In genomic region chr19:4649392-4650094, GRCh38 we compare ENCODE assay signal across 24 cellular contexts. TPM values are rescaled to one million over a fixed set of nuclear protein-coding genes. Genes with fewer than 3 reads are reported as not detected.
A peak's percentile ranks its signal among the peaks of the same experiment; 100 is the strongest.
DNase-seq lines count a peak whose midpoint lies in the region; ATAC-seq and TF ChIP-seq lines count a peak whose summit lies in the region.
"Had no signal": no experiment of that assay in that cellular context is flagged by ENCODE, and none has a peak within 500 bp of the region (broad histone marks: within the 10 kb centered on the region; RNA-seq: fewer than 3 reads in every experiment).

No MANE protein-coding gene starts in this region.

- H3K4me3 ChIP-seq in gastroesophageal sphincter: no peak overlapping the region
- H3K4me3 ChIP-seq in spleen: no peak overlapping the region
- H3K4me3 ChIP-seq: body of pancreas, prostate gland, upper lobe of left lung had no signal

- in situ Hi-C loops in SK-MEL-5 (cut with HindIII; ENCODE audit: low pct_unique_long_range_greater_than_20kb, low sequenced_read_pairs): no loop called here

- TF ChIP-seq CTCF in gastroesophageal sphincter (IDR thresholded peaks at IDR 0.05) (no peak), spleen (IDR thresholded peaks at IDR 0.05 in 8 of 11, conservative IDR thresholded peaks at IDR 0.05 in 3 of 11) (no peak)

- H3K36me3 ChIP-seq in gastroesophageal sphincter: peaks cover 0 to 29% of the 10 kb centered on the region in 2 donors
- H3K36me3 ChIP-seq in spleen: peaks cover 0 to 60% (median 16%) of the 10 kb centered on the region in 6 donors

- H3K36me3 Mint-ChIP-seq in activated T-cell treated with anti-CD3 and anti-CD28 coated beads, Interleukin-2, amount 50 U/mL, for 24 hours (ENCODE audit: low read depth): peaks cover 44% of the 10 kb centered on the region
- peaks cover 5% of the 10 kb centered on the region for H3K36me3 Mint-ChIP-seq in activated CD8-positive, alpha-beta memory T cell treated with anti-CD3 and anti-CD28 coated beads, Interleukin-2, amount 10 ng/mL, durations not matched to agents 7 days and 5 days

- H3K9me3 ChIP-seq in gastroesophageal sphincter: no peaks in the 10 kb centered on the region
- H3K9me3 ChIP-seq in spleen: no peaks in the 10 kb centered on the region
- H3K9me3 ChIP-seq: BE2C, body of pancreas, prostate gland, upper lobe of left lung had no signal

- TF ChIP-seq POLR2A in gastroesophageal sphincter (IDR thresholded peaks at IDR 0.05): no peak
- TF ChIP-seq POLR2A in spleen (IDR thresholded peaks at IDR 0.05): no peak

- ATAC-seq in gastroesophageal sphincter: no peak
- ATAC-seq in activated CD8-positive, alpha-beta memory T cell treated with anti-CD3 and anti-CD28 coated beads, Interleukin-2, amount 10 ng/mL, durations not matched to agents 7 days and 5 days: no peak
- ATAC-seq: activated T-cell treated with anti-CD3 and anti-CD28 coated beads, Interleukin-2, amount 50 U/mL, for 4 hours; body of pancreas had no signal

- 80 to 90% methylated on average over 2 to 3 of the region's 20 CpGs for WGBS in gastroesophageal sphincter (ENCODE audit: low coverage in 1 of 2), 2 donors
- 66 to 83% (median 78%) methylated on average over 16 to 20 of the region's 20 CpGs for WGBS in spleen, 5 donors

- no peaks in the 10 kb centered on the region for H3K27me3 Mint-ChIP-seq in activated T-cell treated with anti-CD3 and anti-CD28 coated beads, Interleukin-2, amount 50 U/mL, for 24 hours
- H3K27me3 Mint-ChIP-seq in activated CD8-positive, alpha-beta memory T cell treated with anti-CD3 and anti-CD28 coated beads, Interleukin-2, amount 10 ng/mL, durations not matched to agents 7 days and 5 days: no peaks in the 10 kb centered on the region
- H3K27me3 Mint-ChIP-seq: activated CD4-positive, alpha-beta memory T cell treated with anti-CD3 and anti-CD28 coated beads for 36 hours; activated naive CD8-positive, alpha-beta T cell treated with anti-CD3 and anti-CD28 coated beads for 36 hours had no signal

- peaks cover 0 to 49% (median 8%) of the 10 kb centered on the region in 3 donors for H3K4me1 ChIP-seq in gastroesophageal sphincter
- peaks cover 8 to 71% (median 43%) of the 10 kb centered on the region in 6 donors for H3K4me1 ChIP-seq in spleen
- H3K4me1 ChIP-seq: BE2C, body of pancreas, prostate gland had no signal

- peaks cover 8% of the 10 kb centered on the region for H3K4me1 Mint-ChIP-seq in activated T-cell treated with anti-CD3 and anti-CD28 coated beads, Interleukin-2, amount 50 U/mL, for 24 hours (ENCODE audit: low read depth)
- H3K4me1 Mint-ChIP-seq in activated CD8-positive, alpha-beta memory T cell treated with anti-CD3 and anti-CD28 coated beads, Interleukin-2, amount 10 ng/mL, durations not matched to agents 7 days and 5 days: peaks cover 4% of the 10 kb centered on the region

- H3K27me3 ChIP-seq in gastroesophageal sphincter (no peaks in the 10 kb centered on the region), spleen (replicated peaks in 1 of 7) (no peaks in the 10 kb centered on the region)
- H3K27me3 ChIP-seq: BE2C, body of pancreas, upper lobe of left lung had no signal

- H3K27ac ChIP-seq in gastroesophageal sphincter (peak overlapping the region in 3 of 4 donors; percentile 41 to 85 (median 82)), spleen (peak overlapping the region in 7 of 8 donors; percentile 26 to 77 (median 63))
- H3K27ac ChIP-seq: 22Rv1, prostate gland, VCaP had no signal

- TF ChIP-seq EP300 in gastroesophageal sphincter (IDR thresholded peaks at IDR 0.05): no peak

- CTCF ChIA-PET in activated CD8-positive, alpha-beta memory T cell treated with anti-CD3 and anti-CD28 coated beads, Interleukin-2, amount 10 ng/mL, durations not matched to agents 7 days and 5 days (lab: Charles Lee): interaction anchor here (1.3 kb wide), 1 partner anchor 17 kb away, joined by 3 read pairs; no protein-coding TSS in a partner anchor

- H3K27ac Mint-ChIP-seq in activated T-cell treated with anti-CD3 and anti-CD28 coated beads, Interleukin-2, amount 50 U/mL, for 24 hours: peak overlapping the region; percentile 55
- H3K27ac Mint-ChIP-seq in activated CD8-positive, alpha-beta memory T cell treated with anti-CD3 and anti-CD28 coated beads, Interleukin-2, amount 10 ng/mL, durations not matched to agents 7 days and 5 days: no peak overlapping the region
- H3K27ac Mint-ChIP-seq: activated CD4-positive, alpha-beta memory T cell treated with anti-CD3 and anti-CD28 coated beads for 36 hours; activated naive CD8-positive, alpha-beta T cell treated with anti-CD3 and anti-CD28 coated beads for 36 hours; nephron progenitor cell had no signal

- no peak overlapping the region for H3K4me3 Mint-ChIP-seq in activated T-cell treated with anti-CD3 and anti-CD28 coated beads, Interleukin-2, amount 50 U/mL, for 24 hours
- H3K4me3 Mint-ChIP-seq in activated CD8-positive, alpha-beta memory T cell treated with anti-CD3 and anti-CD28 coated beads, Interleukin-2, amount 10 ng/mL, durations not matched to agents 7 days and 5 days: no peak overlapping the region
- H3K4me3 Mint-ChIP-seq: activated CD4-positive, alpha-beta memory T cell treated with anti-CD3 and anti-CD28 coated beads for 36 hours; activated naive CD8-positive, alpha-beta T cell treated with anti-CD3 and anti-CD28 coated beads for 36 hours; activated T-cell treated with anti-CD3 and anti-CD28 coated beads, Interleukin-2, amount 50 U/mL, for 4 hours; nephron progenitor cell; T-helper 1 cell treated with Interleukin-12 subunit alpha and Interleukin-12 subunit beta and Interleukin-4 antibody, amounts not matched to agents 30 μg/mL and 1 μg/mL, for 36 hours had no signal

- H3K9me3 Mint-ChIP-seq in activated T-cell treated with anti-CD3 and anti-CD28 coated beads, Interleukin-2, amount 50 U/mL, for 24 hours: no peaks in the 10 kb centered on the region
- H3K9me3 Mint-ChIP-seq in activated CD8-positive, alpha-beta memory T cell treated with anti-CD3 and anti-CD28 coated beads, Interleukin-2, amount 10 ng/mL, durations not matched to agents 7 days and 5 days (ENCODE audit: low read depth): no peaks in the 10 kb centered on the region
- H3K9me3 Mint-ChIP-seq: activated CD4-positive, alpha-beta memory T cell treated with anti-CD3 and anti-CD28 coated beads for 36 hours; activated naive CD8-positive, alpha-beta T cell treated with anti-CD3 and anti-CD28 coated beads for 36 hours; activated T-cell treated with anti-CD3 and anti-CD28 coated beads, Interleukin-2, amount 50 U/mL, for 4 hours; nephron progenitor cell; T-helper 1 cell treated with Interleukin-12 subunit alpha and Interleukin-12 subunit beta and Interleukin-4 antibody, amounts not matched to agents 30 μg/mL and 1 μg/mL, for 36 hours had no signal

- DNase-seq in activated T-cell treated with anti-CD3 and anti-CD28 coated beads, Interleukin-2, amount 50 U/mL, for 24 hours: no peak
- no peak for DNase-seq in activated T-cell treated with anti-CD3 and anti-CD28 coated beads, Interleukin-2, amount 50 U/mL, for 1 hour
- DNase-seq in SK-MEL-5 (ENCODE audit: low read depth, low spot score) (peak; percentile 44), spleen (no peak), NCI-H2227 (lab: John Stamatoyannopoulos, UW; ENCODE audit: unreplicated experiment) (no peak), GM03348 (ENCODE audit: low spot score) (no peak)
- no peak for DNase-seq in activated CD8-positive, alpha-beta memory T cell treated with anti-CD3 and anti-CD28 coated beads, Interleukin-2, amount 10 ng/mL, durations not matched to agents 7 days and 5 days
- DNase-seq: activated CD4-positive, alpha-beta memory T cell treated with anti-CD3 and anti-CD28 coated beads for 36 hours; activated naive CD8-positive, alpha-beta T cell treated with anti-CD3 and anti-CD28 coated beads for 36 hours; activated T-cell treated with anti-CD3 and anti-CD28 coated beads, Interleukin-2, amount 50 U/mL, for 4 hours; BE2C; body of pancreas; cortex of kidney; kidney glomerular epithelial cell; mesendoderm; NCI-H1417; NCI-H2107; nephron progenitor cell; upper lobe of left lung had no signal

- intact Hi-C loops in spleen (cut with DNase I; ENCODE audit: low total_unique reads): no loop called here

RNA-seq across cellular contexts. Expression of gene TNFAIP8L1, which starts 10.2 kb away (rescaled TPM):
- total RNA-seq in SK-MEL-5 (2014; rRNA removed; shearing (Covaris generic)): 2.8 and 3.5 TPM in 2 replicates
- 9.3 and 11.0 TPM in 2 replicates for polyA plus RNA-seq in SK-MEL-5 (2015; cell fraction: cytosol; rRNA removed)
- 1.3 and 2.5 TPM in 2 replicates for polyA plus RNA-seq in SK-MEL-5 (2015; cell fraction: nucleus; rRNA removed)
- total RNA-seq in gastroesophageal sphincter (10 to 100 TPM in 1 of 4 donors, 1 to 10 TPM in 3; 5.8 to 16.4 (median 7.0) TPM), spleen (10 to 100 TPM; 21.6 to 39.8 (median 27.5) TPM)
- polyA plus RNA-seq in spleen: 10 to 100 TPM; 12.5 to 36.7 (median 13.8) TPM
- total RNA-seq in activated CD8-positive, alpha-beta memory T cell treated with anti-CD3 and anti-CD28 coated beads, Interleukin-2, amount 10 ng/mL, durations not matched to agents 7 days and 5 days: 10 to 100 TPM; 15.7 to 20.1 TPM

RNA-seq across cellular contexts. Expression of gene MYDGF, which starts 20.6 kb away (rescaled TPM):
- 321 and 322 TPM in 2 replicates for total RNA-seq in SK-MEL-5 (2014; rRNA removed; shearing (Covaris generic))
- 338 and 373 TPM in 2 replicates for polyA plus RNA-seq in SK-MEL-5 (2015; cell fraction: cytosol; rRNA removed)
- polyA plus RNA-seq in SK-MEL-5 (2015; cell fraction: nucleus; rRNA removed): 23.2 and 32.3 TPM in 2 replicates
- 10 to 100 TPM; 20.5 to 44.6 (median 30.1) TPM for total RNA-seq in gastroesophageal sphincter
- total RNA-seq in spleen: 100 to 1,000 TPM in 1 of 7 donors, 10 to 100 TPM in 6; 39.7 to 100 (median 66.3) TPM
- 10 to 100 TPM; 39.0 to 72.5 (median 62.6) TPM for polyA plus RNA-seq in spleen
- total RNA-seq in activated CD8-positive, alpha-beta memory T cell treated with anti-CD3 and anti-CD28 coated beads, Interleukin-2, amount 10 ng/mL, durations not matched to agents 7 days and 5 days: 10 to 100 TPM; 47.7 to 60.8 TPM
